Comparison of ENCODE assay signal across 15 cellular contexts in genomic region chr5:34680896-34681295, GRCh38.
"Had no signal": no experiment of that assay in that cellular context is flagged by ENCODE, and none has a peak within 500 bp of the region (broad histone marks: within the 10 kb centered on the region; RNA-seq: fewer than 3 reads in every experiment).

No MANE protein-coding gene starts in this region.

- ATAC-seq: activated CD4-positive, alpha-beta T cell treated with anti-CD3 and anti-CD28 coated beads for 36 hours; activated T-cell treated with anti-CD3 and anti-CD28 coated beads, Interleukin-2, amount 50 U/mL, for 72 hours; heart left ventricle; stimulated activated memory B cell treated with anti-CD40 and anti-IgM and Interleukin-4, amounts not matched to agents 10 μg/mL and 1 μg/mL and 100 μg/mL, for 72 hours; T-cell had no signal

- DNase-seq: activated CD4-positive, alpha-beta memory T cell treated with anti-CD3 and anti-CD28 coated beads, Interleukin-2, amount 10 ng/mL, durations not matched to agents 7 days and 5 days; activated CD4-positive, alpha-beta T cell treated with anti-CD3 and anti-CD28 coated beads for 36 hours; activated gamma-delta T cell treated with Interleukin-2 at 50 U/mL for 16 hours; activated naive CD8-positive, alpha-beta T cell treated with anti-CD3 and anti-CD28 coated beads for 36 hours; activated T-cell treated with anti-CD3 and anti-CD28 coated beads, Interleukin-2, amount 50 U/mL, for 72 hours; anterior cingulate cortex; foreskin melanocyte; heart left ventricle; islet precursor cell; left ventricle myocardium inferior; small intestine; T-cell; T1000; tibial artery had no signal

- H3K27ac Mint-ChIP-seq: activated CD4-positive, alpha-beta memory T cell treated with anti-CD3 and anti-CD28 coated beads, Interleukin-2, amount 10 ng/mL, durations not matched to agents 7 days and 5 days; activated CD4-positive, alpha-beta T cell treated with anti-CD3 and anti-CD28 coated beads for 36 hours; activated naive CD8-positive, alpha-beta T cell treated with anti-CD3 and anti-CD28 coated beads for 36 hours; activated T-cell treated with anti-CD3 and anti-CD28 coated beads, Interleukin-2, amount 50 U/mL, for 72 hours; stimulated activated memory B cell treated with anti-CD40 and anti-IgM and Interleukin-4, amounts not matched to agents 10 μg/mL and 1 μg/mL and 100 μg/mL, for 72 hours; T-cell had no signal

- H3K36me3 Mint-ChIP-seq: activated naive CD8-positive, alpha-beta T cell treated with anti-CD3 and anti-CD28 coated beads for 36 hours; stimulated activated memory B cell treated with anti-CD40 and anti-IgM and Interleukin-4, amounts not matched to agents 10 μg/mL and 1 μg/mL and 100 μg/mL, for 72 hours; T-cell had no signal

- H3K9me3 Mint-ChIP-seq: activated CD4-positive, alpha-beta memory T cell treated with anti-CD3 and anti-CD28 coated beads, Interleukin-2, amount 10 ng/mL, durations not matched to agents 7 days and 5 days; activated naive CD8-positive, alpha-beta T cell treated with anti-CD3 and anti-CD28 coated beads for 36 hours; activated T-cell treated with anti-CD3 and anti-CD28 coated beads, Interleukin-2, amount 50 U/mL, for 72 hours; stimulated activated memory B cell treated with anti-CD40 and anti-IgM and Interleukin-4, amounts not matched to agents 10 μg/mL and 1 μg/mL and 100 μg/mL, for 72 hours; T-cell had no signal

- H3K4me1 Mint-ChIP-seq: activated CD4-positive, alpha-beta memory T cell treated with anti-CD3 and anti-CD28 coated beads, Interleukin-2, amount 10 ng/mL, durations not matched to agents 7 days and 5 days; stimulated activated memory B cell treated with anti-CD40 and anti-IgM and Interleukin-4, amounts not matched to agents 10 μg/mL and 1 μg/mL and 100 μg/mL, for 72 hours; T-cell had no signal

- H3K27me3 Mint-ChIP-seq: activated CD4-positive, alpha-beta memory T cell treated with anti-CD3 and anti-CD28 coated beads, Interleukin-2, amount 10 ng/mL, durations not matched to agents 7 days and 5 days had no signal

- H3K4me3 Mint-ChIP-seq: activated CD4-positive, alpha-beta memory T cell treated with anti-CD3 and anti-CD28 coated beads, Interleukin-2, amount 10 ng/mL, durations not matched to agents 7 days and 5 days; activated CD4-positive, alpha-beta T cell treated with anti-CD3 and anti-CD28 coated beads for 36 hours; activated naive CD8-positive, alpha-beta T cell treated with anti-CD3 and anti-CD28 coated beads for 36 hours; activated T-cell treated with anti-CD3 and anti-CD28 coated beads, Interleukin-2, amount 50 U/mL, for 72 hours; stimulated activated memory B cell treated with anti-CD40 and anti-IgM and Interleukin-4, amounts not matched to agents 10 μg/mL and 1 μg/mL and 100 μg/mL, for 72 hours; T-cell had no signal
